In genomic region chr11:94544582-94544831, GRCh38 we compare ENCODE assay signal across 1 cellular context.
TF ChIP-seq lines count a peak whose summit lies in the region.

No MANE protein-coding gene starts in this region.

TF ChIP-seq in endothelial cell of umbilical vein, 7 proteins besides CTCF, POLR2A, EP300 and RAD21:
- TF ChIP-seq MAX (IDR thresholded peaks at IDR 0.05; ENCODE audit: insufficient read depth, insufficient read length) (no peak), MYC (IDR thresholded peaks at IDR 0.05; ENCODE audit: low read depth, low read length) (no peak), GATA2 (IDR thresholded peaks at IDR 0.05; ENCODE audit: insufficient read depth, insufficient read length, low read depth, low read length) (no peak), EZH2 (IDR thresholded peaks at IDR 0.05; ENCODE audit: borderline replicate concordance, low read depth, low read length, severe bottlenecking) (no peak)
